19 cellular contexts compared by ENCODE assay signal in the genomic region with DNA sequence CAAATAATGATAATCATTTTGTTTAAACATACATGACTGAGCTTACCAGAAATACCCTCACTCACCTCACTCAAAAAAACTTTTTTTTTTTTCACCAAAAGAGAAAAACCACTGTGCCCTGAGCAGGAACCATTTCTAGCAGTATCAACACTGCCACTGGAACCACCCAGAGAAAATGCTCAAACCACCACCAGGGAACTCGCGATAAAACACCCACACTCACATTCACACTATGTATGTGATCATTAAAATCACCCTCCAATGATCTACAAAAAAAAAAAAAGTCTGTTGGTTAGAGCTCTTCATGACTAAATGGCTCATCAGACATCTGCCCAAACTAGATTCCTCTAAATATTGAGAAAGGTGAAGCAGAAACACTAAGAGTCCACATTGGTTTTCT.
"Had no signal": no experiment of that assay in that cellular context is flagged by ENCODE, and none has a peak within 500 bp of the region (broad histone marks: within the 10 kb centered on the region; RNA-seq: fewer than 3 reads in every experiment).

No MANE protein-coding gene starts in this region.

- ATAC-seq: body of pancreas; naive thymus-derived CD4-positive, alpha-beta T cell; right lobe of liver; T-cell had no signal

- H3K79me2 ChIP-seq: parathyroid adenoma had no signal

- H2AFZ ChIP-seq: parathyroid adenoma had no signal

- DNase-seq: activated CD4-positive, CD25-positive, alpha-beta regulatory T cell treated with anti-CD3 and anti-CD28 coated beads, Interleukin-2, amount 50 U/mL, for 72 hours; activated CD8-positive, alpha-beta memory T cell treated with anti-CD3 and anti-CD28 coated beads, Interleukin-2, amount 50 U/mL, for 4 hours; activated naive CD8-positive, alpha-beta T cell treated with anti-CD3 and anti-CD28 coated beads, Interleukin-2, amount 10 ng/mL, durations not matched to agents 7 days and 5 days; body of pancreas; dorsolateral prefrontal cortex; endodermal cell; foreskin fibroblast; mesenchymal stem cell; naive thymus-derived CD4-positive, alpha-beta T cell; right lobe of liver; SHP77 treated with DMSO at 0.1 percent for 48 hours; SK-N-SH; small intestine; T-cell; testis had no signal

- H3K9ac ChIP-seq: parathyroid adenoma, SK-N-SH had no signal

- FAIRE-seq: small intestine had no signal

- H3K27ac ChIP-seq: body of pancreas, epithelial cell of prostate, parathyroid adenoma, right lobe of liver, testis, upper lobe of left lung, VCaP had no signal

- H3K4me1 ChIP-seq: body of pancreas, parathyroid adenoma, right lobe of liver, testis, upper lobe of left lung had no signal

- H3K27me3 ChIP-seq: body of pancreas, dorsolateral prefrontal cortex, right lobe of liver, testis, upper lobe of left lung had no signal

- H3K4me3 Mint-ChIP-seq: activated naive CD8-positive, alpha-beta T cell treated with anti-CD3 and anti-CD28 coated beads, Interleukin-2, amount 10 ng/mL, durations not matched to agents 7 days and 5 days; endodermal cell; naive thymus-derived CD4-positive, alpha-beta T cell; T-cell had no signal

- H3K36me3 ChIP-seq: right lobe of liver, upper lobe of left lung had no signal

- H3K27me3 Mint-ChIP-seq: activated naive CD8-positive, alpha-beta T cell treated with anti-CD3 and anti-CD28 coated beads, Interleukin-2, amount 10 ng/mL, durations not matched to agents 7 days and 5 days; T-cell had no signal

- H3K9me3 Mint-ChIP-seq: activated naive CD8-positive, alpha-beta T cell treated with anti-CD3 and anti-CD28 coated beads, Interleukin-2, amount 10 ng/mL, durations not matched to agents 7 days and 5 days; T-cell had no signal

- H3K4me3 ChIP-seq: body of pancreas, dorsolateral prefrontal cortex, right lobe of liver, testis, upper lobe of left lung had no signal

- H3K4me2 ChIP-seq: SK-N-SH had no signal

- H3K27ac Mint-ChIP-seq: activated naive CD8-positive, alpha-beta T cell treated with anti-CD3 and anti-CD28 coated beads, Interleukin-2, amount 10 ng/mL, durations not matched to agents 7 days and 5 days; endodermal cell had no signal

- H3K9me3 ChIP-seq: body of pancreas, right lobe of liver, SK-N-SH, testis had no signal
